Comparison of ENCODE assay signal across 9 cellular contexts in the genomic region with DNA sequence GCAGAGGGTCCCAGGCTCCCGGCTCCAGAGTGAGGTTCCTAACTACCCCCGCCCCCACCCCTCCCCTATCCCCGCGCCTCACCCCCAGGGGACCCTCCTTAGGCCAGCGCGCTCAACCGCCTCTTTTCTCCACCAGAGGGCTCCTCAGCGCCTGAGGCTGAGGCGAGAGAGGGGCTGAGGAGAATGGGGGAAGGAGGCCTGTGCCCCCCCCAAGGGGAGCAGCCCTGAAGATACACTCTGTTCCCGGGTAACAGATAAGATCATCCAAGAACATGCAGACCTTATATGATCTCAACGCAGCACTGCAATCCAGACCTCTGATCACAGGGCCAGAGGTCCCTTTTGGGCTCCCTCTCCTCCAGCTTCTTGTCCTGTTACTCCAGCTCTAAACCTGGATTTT. TPM values are rescaled to one million over a fixed set of nuclear protein-coding genes. Genes with fewer than 3 reads are reported as not detected.
DNase-seq lines count a peak whose midpoint lies in the region; ATAC-seq lines count a peak whose summit lies in the region.
"Had no signal": no experiment of that assay in that cellular context is flagged by ENCODE, and none has a peak within 500 bp of the region (broad histone marks: within the 10 kb centered on the region; RNA-seq: fewer than 3 reads in every experiment).

No MANE protein-coding gene starts in this region.

- H3K9me3 Mint-ChIP-seq in activated naive CD4-positive, alpha-beta T cell treated with anti-CD3 and anti-CD28 coated beads, Interleukin-2, amount 50 U/mL, for 72 hours: no peaks in the 10 kb centered on the region
- H3K9me3 Mint-ChIP-seq in activated T-helper 2 cell treated with anti-CD3 and anti-CD28 coated beads, Interferon-gamma antibody, Interleukin-2, Interleukin-4, amounts not matched to agents 10 μg/mL and 5 μg/mL and 100 μg/mL, durations not matched to agents 14 hours and 24 hours and 36 hours: no peaks in the 10 kb centered on the region

- H3K36me3 ChIP-seq in iPS-15b (ENCODE audit: control insufficient read depth, insufficient read depth, low read length): peaks cover 4% of the 10 kb centered on the region

- ATAC-seq in activated naive CD4-positive, alpha-beta T cell treated with anti-CD3 and anti-CD28 coated beads, Interleukin-2, amount 50 U/mL, for 72 hours: peak; percentile 68 to 72

- peaks cover 21% of the 10 kb centered on the region for H3K4me1 ChIP-seq in iPS-15b (ENCODE audit: control insufficient read depth, insufficient read depth, low read length)

- H3K4me1 Mint-ChIP-seq in activated T-helper 2 cell treated with anti-CD3 and anti-CD28 coated beads, Interferon-gamma antibody, Interleukin-2, Interleukin-4, amounts not matched to agents 10 μg/mL and 5 μg/mL and 100 μg/mL, durations not matched to agents 14 hours and 24 hours and 36 hours (ENCODE audit: low read depth): no peaks in the 10 kb centered on the region

- H3K27me3 ChIP-seq in iPS-15b (ENCODE audit: control insufficient read depth, insufficient read depth, low read length): no peaks in the 10 kb centered on the region

- H3K27ac Mint-ChIP-seq in activated naive CD4-positive, alpha-beta T cell treated with anti-CD3 and anti-CD28 coated beads, Interleukin-2, amount 50 U/mL, for 72 hours: peak overlapping the region in 1 of 2 donors; percentile 26
- no peak overlapping the region for H3K27ac Mint-ChIP-seq in activated T-helper 2 cell treated with anti-CD3 and anti-CD28 coated beads, Interferon-gamma antibody, Interleukin-2, Interleukin-4, amounts not matched to agents 10 μg/mL and 5 μg/mL and 100 μg/mL, durations not matched to agents 14 hours and 24 hours and 36 hours

- H3K9ac ChIP-seq in iPS-15b (ENCODE audit: low read depth, low read length): no peak overlapping the region
- H3K9ac ChIP-seq: KMS-11 had no signal

- H3K27me3 Mint-ChIP-seq in activated T-helper 2 cell treated with anti-CD3 and anti-CD28 coated beads, Interferon-gamma antibody, Interleukin-2, Interleukin-4, amounts not matched to agents 10 μg/mL and 5 μg/mL and 100 μg/mL, durations not matched to agents 14 hours and 24 hours and 36 hours (ENCODE audit: low read depth): no peaks in the 10 kb centered on the region

- H3K4me3 Mint-ChIP-seq in activated T-helper 2 cell treated with anti-CD3 and anti-CD28 coated beads, Interferon-gamma antibody, Interleukin-2, Interleukin-4, amounts not matched to agents 10 μg/mL and 5 μg/mL and 100 μg/mL, durations not matched to agents 14 hours and 24 hours and 36 hours (ENCODE audit: low read depth): no peak overlapping the region

- no peaks in the 10 kb centered on the region for H3K9me3 ChIP-seq in iPS-15b (ENCODE audit: control insufficient read depth, insufficient read depth, low read length)

- H3K36me3 Mint-ChIP-seq in activated naive CD4-positive, alpha-beta T cell treated with anti-CD3 and anti-CD28 coated beads, Interleukin-2, amount 50 U/mL, for 72 hours: no peaks in the 10 kb centered on the region
- peaks cover 28% of the 10 kb centered on the region for H3K36me3 Mint-ChIP-seq in activated T-helper 2 cell treated with anti-CD3 and anti-CD28 coated beads, Interferon-gamma antibody, Interleukin-2, Interleukin-4, amounts not matched to agents 10 μg/mL and 5 μg/mL and 100 μg/mL, durations not matched to agents 14 hours and 24 hours and 36 hours (ENCODE audit: low read depth)

- peak overlapping the region; percentile 43 for H3K4me3 ChIP-seq in iPS-15b (ENCODE audit: low read depth, low read length)

- intact Hi-C loops in activated T-helper 2 cell treated with anti-CD3 and anti-CD28 coated beads, Interferon-gamma antibody, Interleukin-2, Interleukin-4, amounts not matched to agents 10 μg/mL and 5 μg/mL and 100 μg/mL, durations not matched to agents 14 hours and 24 hours and 36 hours (cut with micrococcal nuclease): loop anchor here (1.0 kb wide), 1 partner anchor 286 kb away; no protein-coding TSS in a partner anchor

- DNase-seq in EH (ENCODE audit: low read depth): peak; percentile 22
- peak; percentile 68 for DNase-seq in NCI-H2171 treated with DMSO at 0.1 percent for 48 hours (lab: John Stamatoyannopoulos, UW)
- DNase-seq in activated naive CD4-positive, alpha-beta T cell treated with anti-CD3 and anti-CD28 coated beads, Interleukin-2, amount 50 U/mL, for 72 hours (ENCODE audit: low spot score in 2 of 2): peak in 1 of 2 donors; percentile 46
- peak; percentile 20 for DNase-seq in stimulated activated CD8-positive, alpha-beta memory T cell treated with anti-CD3 and anti-CD28 coated beads, Interleukin-12 subunit alpha, Interleukin-12 subunit beta, amount 100 ng/mL, for 4 hours (ENCODE audit: low read depth)
- no peak for DNase-seq in activated T-helper 2 cell treated with anti-CD3 and anti-CD28 coated beads, Interferon-gamma antibody, Interleukin-2, Interleukin-4, amounts not matched to agents 10 μg/mL and 5 μg/mL and 100 μg/mL, durations not matched to agents 14 hours and 24 hours and 36 hours (ENCODE audit: low spot score)
- DNase-seq in AML-193 (lab: John Stamatoyannopoulos, UW): no peak
- DNase-seq in NCI-H187 treated with DMSO at 0.1 percent for 48 hours (lab: John Stamatoyannopoulos, UW): no peak

RNA-seq across cellular contexts. Expression of gene MRPS10, which starts 43.3 kb away (rescaled TPM):
- 10 to 100 TPM; 30.8 to 37.4 TPM for total RNA-seq in activated naive CD4-positive, alpha-beta T cell treated with anti-CD3 and anti-CD28 coated beads, Interleukin-2, amount 50 U/mL, for 72 hours
- total RNA-seq in activated T-helper 2 cell treated with anti-CD3 and anti-CD28 coated beads, Interferon-gamma antibody, Interleukin-2, Interleukin-4, amounts not matched to agents 10 μg/mL and 5 μg/mL and 100 μg/mL, durations not matched to agents 14 hours and 24 hours and 36 hours: 39.6 and 40.4 TPM in 2 replicates

Comparison
In these comparisons a context has a peak if more than half of its experiments do, and no peak if none do; other contexts are left out.
1. DNase-seq: peak in EH (single experiment), NCI-H2171 treated with DMSO at 0.1 percent for 48 hours (single experiment) and stimulated activated CD8-positive, alpha-beta memory T cell treated with anti-CD3 and anti-CD28 coated beads, Interleukin-12 subunit alpha, Interleukin-12 subunit beta, amount 100 ng/mL, for 4 hours (single experiment); none in activated T-helper 2 cell treated with anti-CD3 and anti-CD28 coated beads, Interferon-gamma antibody, Interleukin-2, Interleukin-4, amounts not matched to agents 10 μg/mL and 5 μg/mL and 100 μg/mL, durations not matched to agents 14 hours and 24 hours and 36 hours (single experiment), AML-193 (0 of 2) and NCI-H187 treated with DMSO at 0.1 percent for 48 hours (single experiment).